In genomic region chr13:23679214-23679613, GRCh38 we compare ENCODE assay signal across 12 cellular contexts.
DNase-seq lines count a peak whose midpoint lies in the region; ATAC-seq lines count a peak whose summit lies in the region.
"Had no signal": no experiment of that assay in that cellular context is flagged by ENCODE, and none has a peak within 500 bp of the region (broad histone marks: within the 10 kb centered on the region; RNA-seq: fewer than 3 reads in every experiment).

No MANE protein-coding gene starts in this region.

- H3K4me1 Mint-ChIP-seq in activated naive CD8-positive, alpha-beta T cell treated with anti-CD3 and anti-CD28 coated beads, Interleukin-2, amount 10 ng/mL, durations not matched to agents 7 days and 5 days: peaks cover 14% of the 10 kb centered on the region

- POLR2A ChIA-PET in activated naive CD8-positive, alpha-beta T cell treated with anti-CD3 and anti-CD28 coated beads, Interleukin-2, amount 10 ng/mL, durations not matched to agents 7 days and 5 days (lab: Charles Lee): interaction anchor here (0.7 to 1.5 kb wide), 2 partner anchors 17 to 303 kb away, joined by 3 to 6 read pairs; no protein-coding TSS in a partner anchor

- peak overlapping the region; percentile 3 for H3K4me3 Mint-ChIP-seq in activated naive CD8-positive, alpha-beta T cell treated with anti-CD3 and anti-CD28 coated beads, Interleukin-2, amount 10 ng/mL, durations not matched to agents 7 days and 5 days
- H3K4me3 Mint-ChIP-seq: natural killer cell had no signal

- peak; percentile 97 for ATAC-seq in activated naive CD8-positive, alpha-beta T cell treated with anti-CD3 and anti-CD28 coated beads, Interleukin-2, amount 10 ng/mL, durations not matched to agents 7 days and 5 days (ENCODE audit: low read depth)
- no peak for ATAC-seq in GM21360 (IDR thresholded peaks at IDR 0.05; ENCODE audit: unreplicated experiment)
- ATAC-seq: natural killer cell had no signal

- no peaks in the 10 kb centered on the region for H3K36me3 Mint-ChIP-seq in activated naive CD8-positive, alpha-beta T cell treated with anti-CD3 and anti-CD28 coated beads, Interleukin-2, amount 10 ng/mL, durations not matched to agents 7 days and 5 days

- peaks cover 8% of the 10 kb centered on the region for H3K9me3 Mint-ChIP-seq in activated naive CD8-positive, alpha-beta T cell treated with anti-CD3 and anti-CD28 coated beads, Interleukin-2, amount 10 ng/mL, durations not matched to agents 7 days and 5 days
- H3K9me3 Mint-ChIP-seq: natural killer cell had no signal

- H3K27ac Mint-ChIP-seq in activated naive CD8-positive, alpha-beta T cell treated with anti-CD3 and anti-CD28 coated beads, Interleukin-2, amount 10 ng/mL, durations not matched to agents 7 days and 5 days: peak overlapping the region; percentile 78
- H3K27ac Mint-ChIP-seq: natural killer cell had no signal

- DNase-seq in Caki2 (ENCODE audit: low read depth): peak; percentile 38
- peak; percentile 56 for DNase-seq in HS-5 (ENCODE audit: low read depth)
- no peak for DNase-seq in activated naive CD8-positive, alpha-beta T cell treated with anti-CD3 and anti-CD28 coated beads, Interleukin-2, amount 10 ng/mL, durations not matched to agents 7 days and 5 days
- DNase-seq in left kidney (ENCODE audit: low read depth, low spot score): peak; percentile 56
- DNase-seq in DMS153 (lab: John Stamatoyannopoulos, UW): no peak
- no peak for DNase-seq in NCI-H524 (lab: John Stamatoyannopoulos, UW)
- DNase-seq in SHP77 treated with DMSO at 0.1 percent for 48 hours (lab: John Stamatoyannopoulos, UW): no peak
- DNase-seq: natural killer cell; NCI-H510A; stimulated activated CD4-positive, alpha-beta T cell treated with anti-CD3 and anti-CD28 coated beads, Interleukin-12 subunit alpha, Interleukin-12 subunit beta, amount 100 ng/mL, for 4 hours; stimulated activated CD8-positive, alpha-beta memory T cell treated with anti-CD3 and anti-CD28 coated beads, Interleukin-4, amount 100 ng/mL, for 48 hours had no signal

- peaks cover 13% of the 10 kb centered on the region for H3K27me3 Mint-ChIP-seq in activated naive CD8-positive, alpha-beta T cell treated with anti-CD3 and anti-CD28 coated beads, Interleukin-2, amount 10 ng/mL, durations not matched to agents 7 days and 5 days

- in situ Hi-C loops in Caki2 (cut with HindIII; ENCODE audit: low pct_unique_long_range_greater_than_20kb, low sequenced_read_pairs): no loop called here

Comparison
In these comparisons a context has a peak if more than half of its experiments do, and no peak if none do; other contexts are left out.
1. DNase-seq: peak in Caki2 (single experiment), HS-5 (single experiment) and left kidney (single experiment); none in activated naive CD8-positive, alpha-beta T cell treated with anti-CD3 and anti-CD28 coated beads, Interleukin-2, amount 10 ng/mL, durations not matched to agents 7 days and 5 days (single experiment), DMS153 (single experiment), NCI-H524 (0 of 2) and SHP77 treated with DMSO at 0.1 percent for 48 hours (single experiment).